8 cellular contexts compared by ENCODE assay signal in the genomic region with DNA sequence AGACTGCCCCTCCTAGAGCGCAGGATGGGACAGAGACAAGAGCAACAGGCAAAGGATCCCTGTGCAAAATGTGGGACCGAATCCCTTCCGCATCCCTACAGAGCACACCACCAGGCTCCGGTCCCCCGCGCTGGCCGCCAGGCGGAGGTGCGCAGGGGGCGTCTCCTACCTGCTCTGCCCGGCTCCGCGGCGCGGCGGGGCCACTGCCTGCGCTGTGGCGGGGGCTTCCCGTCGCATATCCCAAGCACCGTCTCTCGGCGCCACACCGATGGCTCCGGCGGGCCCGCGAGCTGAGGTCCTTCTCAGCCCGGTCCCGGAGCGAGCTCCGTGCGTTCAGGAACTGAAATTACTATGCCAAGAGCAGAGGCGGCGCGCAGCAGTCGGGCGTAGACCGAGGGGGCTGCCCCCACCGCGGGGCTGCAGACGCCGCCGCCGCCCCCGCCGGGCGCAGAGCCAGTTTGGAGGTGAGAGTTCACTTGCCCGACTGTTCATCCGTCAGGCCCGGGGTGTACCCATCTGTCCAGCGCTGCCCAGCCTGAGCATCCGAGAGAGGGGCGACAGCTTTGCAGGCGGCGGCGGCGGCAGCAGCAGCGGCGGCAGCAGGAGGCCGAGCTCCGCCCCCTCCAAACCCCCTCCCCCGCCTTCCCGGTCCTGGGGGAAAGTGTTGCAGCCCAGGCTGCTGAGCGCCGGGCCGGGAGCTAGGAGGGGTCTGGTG. TPM values are rescaled to one million over a fixed set of nuclear protein-coding genes. Genes with fewer than 3 reads are reported as not detected.
DNase-seq lines count a peak whose midpoint lies in the region; ATAC-seq, FAIRE-seq and TF ChIP-seq lines count a peak whose summit lies in the region.

Gene GPRIN3, minus strand, starts transcription at position 355 of the 715 bp plus-strand sequence. CDS start 57,690 bp downstream, outside the sequence.

- no peak within 1 kb of the TSS for H3K9ac ChIP-seq in HepG2 (ENCODE audit: insufficient read depth, low read depth, low read length)

- TF ChIP-seq CTCF in Calu3 (IDR thresholded peaks at IDR 0.05; ENCODE audit: unreplicated experiment) (no peak), choroid plexus epithelial cell (conservative IDR thresholded peaks at IDR 0.05; ENCODE audit: low read depth, low read length) (peak; percentile 18), HepG2 (CRISPR knock-in tag; IDR thresholded peaks at IDR 0.05) (no peak)

- H3K9me3 Mint-ChIP-seq in Calu3 (ENCODE audit: low read depth, unreplicated experiment): no peaks in the 10 kb centered on the region

- BruUV-seq in Calu3 (replicated peaks; lab: Mats Ljungman, UMichigan): no TSS peak
- no TSS peak for BruUV-seq in HepG2 (replicated peaks; lab: Mats Ljungman, UMichigan)

- no peaks in the 10 kb centered on the region for H3K27me3 Mint-ChIP-seq in Calu3 (ENCODE audit: unreplicated experiment)

- H3K4me1 ChIP-seq in HepG2 (ENCODE audit: insufficient read depth, low read length): no peaks in the 10 kb centered on the region

- no peaks in the 10 kb centered on the region for H3K36me3 ChIP-seq in HepG2 (replicated peaks in 1 of 2; ENCODE audit: control insufficient read depth in 1 of 2, insufficient read depth in 2 of 2, low read length in 2 of 2)

- ATAC-seq in GM21737 (IDR thresholded peaks at IDR 0.05; ENCODE audit: unreplicated experiment) (peak; percentile 67), HepG2 (peak; percentile 82)

- H3K4me2 ChIP-seq in HepG2 (ENCODE audit: low read depth, low read length): peak within 1 kb of the TSS; percentile 39

- H3K27ac ChIP-seq in HepG2 (ENCODE audit: extremely low read length, insufficient read depth, low read length): no peak within 1 kb of the TSS

- no peaks in the 10 kb centered on the region for H3K9me3 ChIP-seq in HepG2 (ENCODE audit: low read length)

- peak within 1 kb of the TSS; percentile 66 for H3K4me3 Mint-ChIP-seq in Calu3 (ENCODE audit: low read depth, unreplicated experiment)

- TF ChIP-seq EP300 in HepG2 (IDR thresholded peaks at IDR 0.05; ENCODE audit: low read depth in 2 of 2, low read length in 2 of 2) (no peak), HepG2 (CRISPR knock-in tag; IDR thresholded peaks at IDR 0.05; ENCODE audit: borderline replicate concordance) (no peak)

- CTCF ChIA-PET in Calu3 (lab: Charles Lee): no interaction called here
- CTCF ChIA-PET in HepG2 (lab: Yijun Ruan, JAX; ENCODE audit: low intra/inter-chr PET ratio, low total read pairs): no interaction called here

- H3K4me3 ChIP-seq in choroid plexus epithelial cell (ENCODE audit: low read depth, low read length) (peak within 1 kb of the TSS; percentile 60), HepG2 (replicated peaks in 1 of 3; ENCODE audit: insufficient read depth in 1 of 3, low read depth in 2 of 3, low read length in 3 of 3) (peak within 1 kb of the TSS in 2 of 3 experiments; percentile 16 to 37; a peak in 4 of 6 replicates)

- FAIRE-seq in HepG2 (lab: Jason Lieb, UNC): no peak

- intact Hi-C loops in Calu3 (cut with micrococcal nuclease; ENCODE audit: unreplicated experiment) (loop anchor here (5.0 kb wide), 1 partner anchor 50 kb away; no protein-coding TSS in a partner anchor), HepG2 (cut with micrococcal nuclease; ENCODE audit: unreplicated experiment) (no loop called here)

- H3K27ac Mint-ChIP-seq in Calu3 (ENCODE audit: unreplicated experiment): peak within 1 kb of the TSS; percentile 26

- POLR2A ChIA-PET in HepG2 (lab: Yijun Ruan, JAX): no interaction called here

- WGBS in HepG2 (ENCODE audit: low lambda C conversion rate): 29% methylated on average over 1 of the region's 67 CpGs

- peaks cover 27% of the 10 kb centered on the region for H3K36me3 Mint-ChIP-seq in Calu3 (ENCODE audit: insufficient read depth, unreplicated experiment)

- H4K20me1 ChIP-seq in HepG2 (ENCODE audit: insufficient read depth, low read length): no peaks in the 10 kb centered on the region

- DNase-seq in Calu3: peak; percentile 48
- DNase-seq in NCI-H1092 (lab: John Stamatoyannopoulos, UW): peak; percentile 41
- peak; percentile 40 to 51 for DNase-seq in activated CD4-positive, alpha-beta T cell treated with anti-CD3 and anti-CD28 coated beads for 24 hours (ENCODE audit: low read depth in 2 of 2)
- DNase-seq in choroid plexus epithelial cell (ENCODE audit: low read depth): no peak
- no peak for DNase-seq in HepG2 (ENCODE audit: low spot score)
- peak; percentile 80 for DNase-seq in stimulated activated CD4-positive, alpha-beta T cell treated with anti-CD3 and anti-CD28 coated beads, Interleukin-4, amount 100 ng/mL, for 1 hour
- no peak for DNase-seq in NK-92 treated with Interleukin-12 subunit alpha and Interleukin-12 subunit beta, amount 100 ng/mL, for 24 hours (lab: John Stamatoyannopoulos, UW)

- peaks cover 22% of the 10 kb centered on the region for H3K4me1 Mint-ChIP-seq in Calu3 (ENCODE audit: low read depth, unreplicated experiment)

- H3K27me3 ChIP-seq in HepG2 (ENCODE audit: control insufficient read depth in 1 of 2, insufficient read depth in 2 of 2, low read length in 2 of 2): peaks cover 0 to 23% of the 10 kb centered on the region in 2 experiments; a peak in 3 of 5 replicates

- no peaks in the 10 kb centered on the region for H3K79me2 ChIP-seq in HepG2 (ENCODE audit: insufficient read depth, low read length)

- H2AFZ ChIP-seq in HepG2 (ENCODE audit: low read length): no peak within 1 kb of the TSS

- TF ChIP-seq POLR2A in HepG2 (IDR thresholded peaks at IDR 0.05; ENCODE audit: insufficient read depth in 1 of 2, low read depth in 2 of 2, low read length in 2 of 2): no peak

- TF ChIP-seq RAD21 in HepG2 (CRISPR knock-in tag; IDR thresholded peaks at IDR 0.05): no peak

- in situ Hi-C loops in HepG2 (cut with HindIII; ENCODE audit: extremely low pct_ligation_motif_present, low pct_unique_long_range_greater_than_20kb): no loop called here

TF ChIP-seq in HepG2, 621 proteins besides CTCF, POLR2A, EP300 and RAD21:
- TF ChIP-seq PRMT3 (CRISPR knock-in tag; IDR thresholded peaks at IDR 0.05; ENCODE audit: borderline replicate concordance, low read depth) (no peak), CEBPB (IDR thresholded peaks at IDR 0.05; ENCODE audit: borderline replicate concordance, low read depth, low read length) (no peak), PATZ1 (CRISPR knock-in tag; IDR thresholded peaks at IDR 0.05) (peak; percentile 29; the same call in 1 of the 2 replicates), U2AF2 (IDR thresholded peaks at IDR 0.05; ENCODE audit: low read depth, low read length) (no peak), MTF2 (CRISPR knock-in tag; IDR thresholded peaks at IDR 0.05; ENCODE audit: borderline replicate concordance) (peak; percentile 74; the same call in 1 of the 2 replicates), SOX6 (IDR thresholded peaks at IDR 0.05) (no peak), SOX6 (CRISPR knock-in tag; IDR thresholded peaks at IDR 0.05) (no peak)

RNA-seq across cellular contexts. Expression of gene GPRIN3, which starts in this region (rescaled TPM):
- 6.8 and 7.6 TPM in 2 replicates for total RNA-seq in Calu3 (2022)
- not detected in 2 replicates for total RNA-seq in HepG2 (2016; rRNA removed; fragmentation: Illumina TruSeq; extraction: Trizol)
- total RNA-seq in HepG2 (2016; cell fraction: cytosol; rRNA removed; fragmentation: Illumina TruSeq; extraction: Trizol; ENCODE audit: low read depth): not detected in 2 replicates
- not detected in 2 replicates for total RNA-seq in HepG2 (2016; cell fraction: insoluble cytoplasmic fraction; rRNA removed; fragmentation: Illumina TruSeq; extraction: Trizol)
- total RNA-seq in HepG2 (2016; cell fraction: membrane; rRNA removed; fragmentation: Illumina TruSeq; extraction: Trizol): not detected in 2 replicates
- total RNA-seq in HepG2 (2016; cell fraction: nucleus; rRNA removed; fragmentation: Illumina TruSeq; extraction: Trizol): not detected in 2 replicates
- polyA plus RNA-seq in HepG2 (2011; rRNA removed): not detected in 2 replicates
- not detected in 2 replicates for polyA plus RNA-seq in HepG2 (2011; cell fraction: cytosol; rRNA removed)
- polyA plus RNA-seq in HepG2 (2011; cell fraction: nucleus; rRNA removed): not detected in 2 replicates
- polyA plus RNA-seq in HepG2 (2012): not detected in 2 replicates
- not detected in 2 replicates for polyA plus RNA-seq in HepG2 (2016; cell fraction: cytosol; fragmentation: Illumina TruSeq; extraction: Trizol; ENCODE audit: low read depth)
- not detected in 2 replicates for polyA plus RNA-seq in HepG2 (2016; cell fraction: insoluble cytoplasmic fraction; fragmentation: Illumina TruSeq; extraction: Trizol; ENCODE audit: low read depth)
- not detected in 2 replicates for polyA plus RNA-seq in HepG2 (2016; cell fraction: membrane; fragmentation: Illumina TruSeq; extraction: Trizol; ENCODE audit: low read depth)
- polyA plus RNA-seq in HepG2 (2016; cell fraction: nucleus; fragmentation: Illumina TruSeq; extraction: Trizol; ENCODE audit: insufficient read depth, low read depth): not detected in 2 replicates
- not detected in 2 replicates for polyA minus RNA-seq in HepG2 (2011; rRNA and poly(A)+ RNA removed; ENCODE audit: low replicate concordance)
- polyA minus RNA-seq in HepG2 (2011; cell fraction: cytosol; rRNA and poly(A)+ RNA removed): not detected in 2 replicates
- not detected in 2 replicates for polyA minus RNA-seq in HepG2 (2011; cell fraction: nucleus; rRNA and poly(A)+ RNA removed)

Comparison
In these comparisons a context has a peak if more than half of its experiments do, and no peak if none do; other contexts are left out.
1. Peak in ATAC-seq, H3K4me3 ChIP-seq and H3K4me2 ChIP-seq in HepG2; RNA of the gene not detected or under 1 TPM.
2. DNase-seq: peak in Calu3 (single experiment), NCI-H1092 (single experiment), activated CD4-positive, alpha-beta T cell treated with anti-CD3 and anti-CD28 coated beads for 24 hours (2 of 2) and stimulated activated CD4-positive, alpha-beta T cell treated with anti-CD3 and anti-CD28 coated beads, Interleukin-4, amount 100 ng/mL, for 1 hour (single experiment); none in choroid plexus epithelial cell (single experiment), HepG2 (single experiment) and NK-92 treated with Interleukin-12 subunit alpha and Interleukin-12 subunit beta, amount 100 ng/mL, for 24 hours (single experiment).